ENCODE assay signal across 1 cellular context in the genomic region with DNA sequence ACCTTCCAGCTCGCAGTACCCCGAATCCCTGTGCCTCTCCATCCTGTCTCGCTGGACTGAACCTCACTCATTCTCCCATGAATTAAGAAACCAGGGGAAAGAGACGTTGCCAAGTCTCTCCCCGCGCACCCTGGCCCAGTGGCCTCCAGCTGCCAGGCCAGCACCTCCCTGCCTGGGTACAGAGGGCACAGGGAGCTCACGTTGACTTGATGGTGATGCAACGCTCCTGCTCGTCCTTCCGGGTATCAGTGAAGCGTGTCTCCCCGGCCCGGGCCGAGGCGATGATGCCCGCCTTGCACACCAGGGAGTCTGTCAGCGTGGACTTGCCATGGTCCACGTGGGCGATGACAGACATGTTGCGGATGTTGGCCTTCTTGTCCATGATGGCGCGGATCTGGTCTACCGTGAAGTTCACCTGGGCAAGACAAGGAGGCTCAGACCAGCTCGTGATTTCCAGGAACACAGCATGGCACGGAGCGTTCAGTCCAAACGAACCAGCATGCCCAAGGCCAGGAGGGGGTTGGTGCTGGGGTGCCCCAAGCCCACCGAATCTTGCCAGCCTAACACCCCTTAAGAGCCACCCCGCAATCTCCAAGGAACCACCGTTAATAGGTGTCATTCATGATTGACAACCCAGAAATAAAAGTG.
TF ChIP-seq lines count a peak whose summit lies in the region.

No MANE protein-coding gene starts in this region.

TF ChIP-seq in HepG2, 621 proteins besides CTCF, POLR2A, EP300 and RAD21 (continued from another document and continues in another):
- TF ChIP-seq, protein P1, sequence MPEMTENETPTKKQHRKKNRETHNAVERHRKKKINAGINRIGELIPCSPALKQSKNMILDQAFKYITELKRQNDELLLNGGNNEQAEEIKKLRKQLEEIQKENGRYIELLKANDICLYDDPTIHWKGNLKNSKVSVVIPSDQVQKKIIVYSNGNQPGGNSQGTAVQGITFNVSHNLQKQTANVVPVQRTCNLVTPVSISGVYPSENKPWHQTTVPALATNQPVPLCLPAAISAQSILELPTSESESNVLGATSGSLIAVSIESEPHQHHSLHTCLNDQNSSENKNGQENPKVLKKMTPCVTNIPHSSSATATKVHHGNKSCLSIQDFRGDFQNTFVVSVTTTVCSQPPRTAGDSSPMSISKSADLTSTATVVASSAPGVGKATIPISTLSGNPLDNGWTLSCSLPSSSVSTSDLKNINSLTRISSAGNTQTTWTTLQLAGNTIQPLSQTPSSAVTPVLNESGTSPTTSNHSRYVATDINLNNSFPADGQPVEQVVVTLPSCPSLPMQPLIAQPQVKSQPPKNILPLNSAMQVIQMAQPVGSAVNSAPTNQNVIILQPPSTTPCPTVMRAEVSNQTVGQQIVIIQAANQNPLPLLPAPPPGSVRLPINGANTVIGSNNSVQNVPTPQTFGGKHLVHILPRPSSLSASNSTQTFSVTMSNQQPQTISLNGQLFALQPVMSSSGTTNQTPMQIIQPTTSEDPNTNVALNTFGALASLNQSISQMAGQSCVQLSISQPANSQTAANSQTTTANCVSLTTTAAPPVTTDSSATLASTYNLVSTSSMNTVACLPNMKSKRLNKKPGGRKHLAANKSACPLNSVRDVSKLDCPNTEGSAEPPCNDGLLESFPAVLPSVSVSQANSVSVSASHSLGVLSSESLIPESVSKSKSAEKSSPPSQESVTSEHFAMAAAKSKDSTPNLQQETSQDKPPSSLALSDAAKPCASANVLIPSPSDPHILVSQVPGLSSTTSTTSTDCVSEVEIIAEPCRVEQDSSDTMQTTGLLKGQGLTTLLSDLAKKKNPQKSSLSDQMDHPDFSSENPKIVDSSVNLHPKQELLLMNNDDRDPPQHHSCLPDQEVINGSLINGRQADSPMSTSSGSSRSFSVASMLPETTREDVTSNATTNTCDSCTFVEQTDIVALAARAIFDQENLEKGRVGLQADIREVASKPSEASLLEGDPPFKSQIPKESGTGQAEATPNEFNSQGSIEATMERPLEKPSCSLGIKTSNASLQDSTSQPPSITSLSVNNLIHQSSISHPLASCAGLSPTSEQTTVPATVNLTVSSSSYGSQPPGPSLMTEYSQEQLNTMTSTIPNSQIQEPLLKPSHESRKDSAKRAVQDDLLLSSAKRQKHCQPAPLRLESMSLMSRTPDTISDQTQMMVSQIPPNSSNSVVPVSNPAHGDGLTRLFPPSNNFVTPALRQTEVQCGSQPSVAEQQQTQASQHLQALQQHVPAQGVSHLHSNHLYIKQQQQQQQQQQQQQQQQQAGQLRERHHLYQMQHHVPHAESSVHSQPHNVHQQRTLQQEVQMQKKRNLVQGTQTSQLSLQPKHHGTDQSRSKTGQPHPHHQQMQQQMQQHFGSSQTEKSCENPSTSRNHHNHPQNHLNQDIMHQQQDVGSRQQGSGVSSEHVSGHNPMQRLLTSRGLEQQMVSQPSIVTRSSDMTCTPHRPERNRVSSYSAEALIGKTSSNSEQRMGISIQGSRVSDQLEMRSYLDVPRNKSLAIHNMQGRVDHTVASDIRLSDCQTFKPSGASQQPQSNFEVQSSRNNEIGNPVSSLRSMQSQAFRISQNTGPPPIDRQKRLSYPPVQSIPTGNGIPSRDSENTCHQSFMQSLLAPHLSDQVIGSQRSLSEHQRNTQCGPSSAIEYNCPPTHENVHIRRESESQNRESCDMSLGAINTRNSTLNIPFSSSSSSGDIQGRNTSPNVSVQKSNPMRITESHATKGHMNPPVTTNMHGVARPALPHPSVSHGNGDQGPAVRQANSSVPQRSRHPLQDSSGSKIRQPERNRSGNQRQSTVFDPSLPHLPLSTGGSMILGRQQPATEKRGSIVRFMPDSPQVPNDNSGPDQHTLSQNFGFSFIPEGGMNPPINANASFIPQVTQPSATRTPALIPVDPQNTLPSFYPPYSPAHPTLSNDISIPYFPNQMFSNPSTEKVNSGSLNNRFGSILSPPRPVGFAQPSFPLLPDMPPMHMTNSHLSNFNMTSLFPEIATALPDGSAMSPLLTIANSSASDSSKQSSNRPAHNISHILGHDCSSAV (CRISPR knock-in tag; IDR thresholded peaks at IDR 0.05; ENCODE audit: borderline replicate concordance) = no peak
- TF ChIP-seq LCORL (IDR thresholded peaks at IDR 0.05) = no peak
- TF ChIP-seq LCORL (CRISPR knock-in tag; IDR thresholded peaks at IDR 0.05) = no peak
- no peak for TF ChIP-seq RBM22 (optimal IDR thresholded peaks at IDR 0.05; ENCODE audit: low read length)
- TF ChIP-seq JUNB (CRISPR knock-in tag; IDR thresholded peaks at IDR 0.05; ENCODE audit: borderline replicate concordance) = no peak
- peak; percentile 80 for TF ChIP-seq SAP130 (CRISPR knock-in tag; IDR thresholded peaks at IDR 0.05; ENCODE audit: low read depth)
- no peak for TF ChIP-seq ZNF431 (CRISPR knock-in tag; IDR thresholded peaks at IDR 0.05; ENCODE audit: borderline replicate concordance, low read depth)
- TF ChIP-seq ZNF296 (CRISPR knock-in tag; conservative IDR thresholded peaks at IDR 0.05) = no peak
- no peak for TF ChIP-seq ZFP37 (CRISPR knock-in tag; IDR thresholded peaks at IDR 0.05; ENCODE audit: borderline replicate concordance)
- TF ChIP-seq ZNF749 (CRISPR knock-in tag; IDR thresholded peaks at IDR 0.05; ENCODE audit: borderline replicate concordance) = no peak
- 0 out of 2 replicates have a peak, but pooled peaks have one; percentile 11 for TF ChIP-seq POLR2AphosphoS5 (IDR thresholded peaks at IDR 0.05; ENCODE audit: low read depth, low read length)
- no peak for TF ChIP-seq MEIS2 (CRISPR knock-in tag; IDR thresholded peaks at IDR 0.05)
- TF ChIP-seq, protein P2, sequence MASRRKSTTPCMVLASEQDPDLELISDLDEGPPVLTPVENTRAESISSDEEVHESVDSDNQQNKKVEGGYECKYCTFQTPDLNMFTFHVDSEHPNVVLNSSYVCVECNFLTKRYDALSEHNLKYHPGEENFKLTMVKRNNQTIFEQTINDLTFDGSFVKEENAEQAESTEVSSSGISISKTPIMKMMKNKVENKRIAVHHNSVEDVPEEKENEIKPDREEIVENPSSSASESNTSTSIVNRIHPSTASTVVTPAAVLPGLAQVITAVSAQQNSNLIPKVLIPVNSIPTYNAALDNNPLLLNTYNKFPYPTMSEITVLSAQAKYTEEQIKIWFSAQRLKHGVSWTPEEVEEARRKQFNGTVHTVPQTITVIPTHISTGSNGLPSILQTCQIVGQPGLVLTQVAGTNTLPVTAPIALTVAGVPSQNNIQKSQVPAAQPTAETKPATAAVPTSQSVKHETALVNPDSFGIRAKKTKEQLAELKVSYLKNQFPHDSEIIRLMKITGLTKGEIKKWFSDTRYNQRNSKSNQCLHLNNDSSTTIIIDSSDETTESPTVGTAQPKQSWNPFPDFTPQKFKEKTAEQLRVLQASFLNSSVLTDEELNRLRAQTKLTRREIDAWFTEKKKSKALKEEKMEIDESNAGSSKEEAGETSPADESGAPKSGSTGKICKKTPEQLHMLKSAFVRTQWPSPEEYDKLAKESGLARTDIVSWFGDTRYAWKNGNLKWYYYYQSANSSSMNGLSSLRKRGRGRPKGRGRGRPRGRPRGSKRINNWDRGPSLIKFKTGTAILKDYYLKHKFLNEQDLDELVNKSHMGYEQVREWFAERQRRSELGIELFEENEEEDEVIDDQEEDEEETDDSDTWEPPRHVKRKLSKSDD (CRISPR knock-in tag; IDR thresholded peaks at IDR 0.05; ENCODE audit: low read depth) = no peak
- no peak for TF ChIP-seq TAF1 (CRISPR knock-in tag; IDR thresholded peaks at IDR 0.05)
- TF ChIP-seq HOXA5 (CRISPR knock-in tag; IDR thresholded peaks at IDR 0.05) = no peak
- TF ChIP-seq KLF11 (CRISPR knock-in tag; IDR thresholded peaks at IDR 0.05) = no peak
- TF ChIP-seq, protein P3, sequence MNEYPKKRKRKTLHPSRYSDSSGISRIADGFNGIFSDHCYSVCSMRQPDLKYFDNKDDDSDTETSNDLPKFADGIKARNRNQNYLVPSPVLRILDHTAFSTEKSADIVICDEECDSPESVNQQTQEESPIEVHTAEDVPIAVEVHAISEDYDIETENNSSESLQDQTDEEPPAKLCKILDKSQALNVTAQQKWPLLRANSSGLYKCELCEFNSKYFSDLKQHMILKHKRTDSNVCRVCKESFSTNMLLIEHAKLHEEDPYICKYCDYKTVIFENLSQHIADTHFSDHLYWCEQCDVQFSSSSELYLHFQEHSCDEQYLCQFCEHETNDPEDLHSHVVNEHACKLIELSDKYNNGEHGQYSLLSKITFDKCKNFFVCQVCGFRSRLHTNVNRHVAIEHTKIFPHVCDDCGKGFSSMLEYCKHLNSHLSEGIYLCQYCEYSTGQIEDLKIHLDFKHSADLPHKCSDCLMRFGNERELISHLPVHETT (CRISPR knock-in tag; conservative IDR thresholded peaks at IDR 0.05) = no peak
- no peak for TF ChIP-seq TP53 (CRISPR knock-in tag; conservative IDR thresholded peaks at IDR 0.05)
- no peak for TF ChIP-seq ZNF652 (CRISPR knock-in tag; IDR thresholded peaks at IDR 0.05; ENCODE audit: borderline replicate concordance, low read depth)
- no peak for TF ChIP-seq PHF20 (CRISPR knock-in tag; IDR thresholded peaks at IDR 0.05)
- no peak for TF ChIP-seq ZNF251 (CRISPR knock-in tag; IDR thresholded peaks at IDR 0.05)
- TF ChIP-seq U2AF1 (optimal IDR thresholded peaks at IDR 0.05; ENCODE audit: low read depth, low read length) = peak; percentile 59
- no peak for TF ChIP-seq FOSL1 (CRISPR knock-in tag; IDR thresholded peaks at IDR 0.05; ENCODE audit: borderline replicate concordance)
- TF ChIP-seq SMARCC2 (IDR thresholded peaks at IDR 0.05) = no peak
- TF ChIP-seq HNRNPH1 (optimal IDR thresholded peaks at IDR 0.05; ENCODE audit: low read depth, low read length) = no peak
- no peak for TF ChIP-seq ZNF724P (CRISPR knock-in tag; IDR thresholded peaks at IDR 0.05; ENCODE audit: borderline replicate concordance)
- TF ChIP-seq ZNF577 (CRISPR knock-in tag; IDR thresholded peaks at IDR 0.05; ENCODE audit: borderline replicate concordance, low read depth) = 0 out of 2 replicates have a peak, but pooled peaks have one; percentile 36
- TF ChIP-seq ZNF274 (CRISPR knock-in tag; IDR thresholded peaks at IDR 0.05) = no peak
- TF ChIP-seq ZNF460 (CRISPR knock-in tag; IDR thresholded peaks at IDR 0.05; ENCODE audit: borderline replicate concordance) = no peak
- TF ChIP-seq ZNF670 (CRISPR knock-in tag; IDR thresholded peaks at IDR 0.05; ENCODE audit: borderline replicate concordance) = no peak
- TF ChIP-seq HDAC2 (CRISPR knock-in tag; IDR thresholded peaks at IDR 0.05) = no peak
- TF ChIP-seq, protein P4, sequence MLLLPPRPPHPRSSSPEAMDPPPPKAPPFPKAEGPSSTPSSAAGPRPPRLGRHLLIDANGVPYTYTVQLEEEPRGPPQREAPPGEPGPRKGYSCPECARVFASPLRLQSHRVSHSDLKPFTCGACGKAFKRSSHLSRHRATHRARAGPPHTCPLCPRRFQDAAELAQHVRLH (CRISPR knock-in tag; IDR thresholded peaks at IDR 0.05; ENCODE audit: borderline replicate concordance, low read depth) = no peak
- no peak for TF ChIP-seq PAX8 (CRISPR knock-in tag; IDR thresholded peaks at IDR 0.05; ENCODE audit: borderline replicate concordance)
- TF ChIP-seq, protein P5, sequence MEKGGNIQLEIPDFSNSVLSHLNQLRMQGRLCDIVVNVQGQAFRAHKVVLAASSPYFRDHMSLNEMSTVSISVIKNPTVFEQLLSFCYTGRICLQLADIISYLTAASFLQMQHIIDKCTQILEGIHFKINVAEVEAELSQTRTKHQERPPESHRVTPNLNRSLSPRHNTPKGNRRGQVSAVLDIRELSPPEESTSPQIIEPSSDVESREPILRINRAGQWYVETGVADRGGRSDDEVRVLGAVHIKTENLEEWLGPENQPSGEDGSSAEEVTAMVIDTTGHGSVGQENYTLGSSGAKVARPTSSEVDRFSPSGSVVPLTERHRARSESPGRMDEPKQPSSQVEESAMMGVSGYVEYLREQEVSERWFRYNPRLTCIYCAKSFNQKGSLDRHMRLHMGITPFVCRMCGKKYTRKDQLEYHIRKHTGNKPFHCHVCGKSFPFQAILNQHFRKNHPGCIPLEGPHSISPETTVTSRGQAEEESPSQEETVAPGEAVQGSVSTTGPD (CRISPR knock-in tag; IDR thresholded peaks at IDR 0.05) = no peak
- TF ChIP-seq, protein P6, sequence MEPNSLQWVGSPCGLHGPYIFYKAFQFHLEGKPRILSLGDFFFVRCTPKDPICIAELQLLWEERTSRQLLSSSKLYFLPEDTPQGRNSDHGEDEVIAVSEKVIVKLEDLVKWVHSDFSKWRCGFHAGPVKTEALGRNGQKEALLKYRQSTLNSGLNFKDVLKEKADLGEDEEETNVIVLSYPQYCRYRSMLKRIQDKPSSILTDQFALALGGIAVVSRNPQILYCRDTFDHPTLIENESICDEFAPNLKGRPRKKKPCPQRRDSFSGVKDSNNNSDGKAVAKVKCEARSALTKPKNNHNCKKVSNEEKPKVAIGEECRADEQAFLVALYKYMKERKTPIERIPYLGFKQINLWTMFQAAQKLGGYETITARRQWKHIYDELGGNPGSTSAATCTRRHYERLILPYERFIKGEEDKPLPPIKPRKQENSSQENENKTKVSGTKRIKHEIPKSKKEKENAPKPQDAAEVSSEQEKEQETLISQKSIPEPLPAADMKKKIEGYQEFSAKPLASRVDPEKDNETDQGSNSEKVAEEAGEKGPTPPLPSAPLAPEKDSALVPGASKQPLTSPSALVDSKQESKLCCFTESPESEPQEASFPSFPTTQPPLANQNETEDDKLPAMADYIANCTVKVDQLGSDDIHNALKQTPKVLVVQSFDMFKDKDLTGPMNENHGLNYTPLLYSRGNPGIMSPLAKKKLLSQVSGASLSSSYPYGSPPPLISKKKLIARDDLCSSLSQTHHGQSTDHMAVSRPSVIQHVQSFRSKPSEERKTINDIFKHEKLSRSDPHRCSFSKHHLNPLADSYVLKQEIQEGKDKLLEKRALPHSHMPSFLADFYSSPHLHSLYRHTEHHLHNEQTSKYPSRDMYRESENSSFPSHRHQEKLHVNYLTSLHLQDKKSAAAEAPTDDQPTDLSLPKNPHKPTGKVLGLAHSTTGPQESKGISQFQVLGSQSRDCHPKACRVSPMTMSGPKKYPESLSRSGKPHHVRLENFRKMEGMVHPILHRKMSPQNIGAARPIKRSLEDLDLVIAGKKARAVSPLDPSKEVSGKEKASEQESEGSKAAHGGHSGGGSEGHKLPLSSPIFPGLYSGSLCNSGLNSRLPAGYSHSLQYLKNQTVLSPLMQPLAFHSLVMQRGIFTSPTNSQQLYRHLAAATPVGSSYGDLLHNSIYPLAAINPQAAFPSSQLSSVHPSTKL (CRISPR knock-in tag; IDR thresholded peaks at IDR 0.05) = no peak
- TF ChIP-seq, protein P7, sequence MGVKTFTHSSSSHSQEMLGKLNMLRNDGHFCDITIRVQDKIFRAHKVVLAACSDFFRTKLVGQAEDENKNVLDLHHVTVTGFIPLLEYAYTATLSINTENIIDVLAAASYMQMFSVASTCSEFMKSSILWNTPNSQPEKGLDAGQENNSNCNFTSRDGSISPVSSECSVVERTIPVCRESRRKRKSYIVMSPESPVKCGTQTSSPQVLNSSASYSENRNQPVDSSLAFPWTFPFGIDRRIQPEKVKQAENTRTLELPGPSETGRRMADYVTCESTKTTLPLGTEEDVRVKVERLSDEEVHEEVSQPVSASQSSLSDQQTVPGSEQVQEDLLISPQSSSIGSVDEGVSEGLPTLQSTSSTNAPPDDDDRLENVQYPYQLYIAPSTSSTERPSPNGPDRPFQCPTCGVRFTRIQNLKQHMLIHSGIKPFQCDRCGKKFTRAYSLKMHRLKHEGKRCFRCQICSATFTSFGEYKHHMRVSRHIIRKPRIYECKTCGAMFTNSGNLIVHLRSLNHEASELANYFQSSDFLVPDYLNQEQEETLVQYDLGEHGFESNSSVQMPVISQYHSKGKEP (CRISPR knock-in tag; IDR thresholded peaks at IDR 0.05) = no peak
- no peak for TF ChIP-seq TBX3 (IDR thresholded peaks at IDR 0.05; ENCODE audit: borderline replicate concordance)
- TF ChIP-seq, protein P8, sequence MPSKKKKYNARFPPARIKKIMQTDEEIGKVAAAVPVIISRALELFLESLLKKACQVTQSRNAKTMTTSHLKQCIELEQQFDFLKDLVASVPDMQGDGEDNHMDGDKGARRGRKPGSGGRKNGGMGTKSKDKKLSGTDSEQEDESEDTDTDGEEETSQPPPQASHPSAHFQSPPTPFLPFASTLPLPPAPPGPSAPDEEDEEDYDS (CRISPR knock-in tag; IDR thresholded peaks at IDR 0.05) = no peak
- TF ChIP-seq HNF4G (IDR thresholded peaks at IDR 0.05; ENCODE audit: borderline replicate concordance, low read depth, low read length) = no peak
- TF ChIP-seq HNF4G (CRISPR knock-in tag; IDR thresholded peaks at IDR 0.05; ENCODE audit: borderline replicate concordance, low read depth) = no peak
- peak; percentile 63; the same call in 1 of the 2 replicates for TF ChIP-seq GABPB1 (CRISPR knock-in tag; IDR thresholded peaks at IDR 0.05)
